ENCODE assay signal across 8 cellular contexts in the genomic region with DNA sequence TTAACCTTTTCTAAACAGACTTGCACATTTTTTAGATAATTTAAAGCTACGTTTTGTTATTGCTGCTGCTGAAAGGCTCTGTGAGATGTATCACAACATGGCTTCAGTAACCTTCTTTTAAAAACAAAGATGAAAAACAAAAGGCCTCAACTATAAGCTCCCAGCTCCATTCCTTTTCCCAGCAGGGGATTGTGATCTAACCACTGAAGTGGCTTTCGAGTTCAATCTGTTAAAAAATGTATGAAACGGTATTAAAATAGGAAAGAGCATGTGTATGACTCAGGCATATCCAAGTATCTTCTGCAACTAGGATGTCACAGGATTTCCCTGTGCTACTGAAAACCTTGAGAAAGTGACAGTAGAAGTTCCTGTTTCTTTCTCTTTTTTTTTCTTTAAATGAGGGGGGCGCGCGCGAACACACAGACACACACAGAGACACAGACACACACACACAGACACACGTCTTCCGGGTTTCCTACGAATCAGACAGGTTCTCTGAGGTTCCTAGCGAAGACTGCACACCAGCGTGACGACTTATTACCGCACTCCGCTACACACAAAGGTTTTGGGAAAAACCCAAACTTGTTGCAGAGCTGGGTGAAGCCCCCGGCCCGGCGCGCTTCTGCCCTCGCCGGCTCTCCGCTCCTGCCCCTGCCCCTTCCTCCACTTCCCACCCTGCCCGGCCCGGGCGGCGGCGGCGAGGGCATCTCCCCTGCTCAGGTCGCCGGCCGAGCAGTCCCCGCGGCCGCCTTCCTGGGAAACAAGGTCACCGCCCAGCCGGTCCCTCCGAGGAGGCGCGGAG.
DNase-seq lines count a peak whose midpoint lies in the region; ATAC-seq and TF ChIP-seq lines count a peak whose summit lies in the region.

No MANE protein-coding gene starts in this region.

- H3K4me1 Mint-ChIP-seq in T-helper 17 cell = peaks cover 61% of the 10 kb centered on the region

- H3K9ac ChIP-seq in iPS-18a (ENCODE audit: low read length) (peak overlapping the region; percentile 50), skeletal muscle tissue (ENCODE audit: low read depth in 1 of 3, low read length in 3 of 3) (peak overlapping the region; percentile 72 to 80 (median 77))

- H3K27ac Mint-ChIP-seq in T-helper 17 cell = peak overlapping the region; percentile 96

- peak overlapping the region; percentile 75 for H3K4me3 ChIP-seq in astrocyte of the spinal cord (ENCODE audit: low read depth, low read length)
- peak overlapping the region; percentile 83 for H3K4me3 ChIP-seq in iPS-18a (ENCODE audit: low read length)
- peak overlapping the region; percentile 74 to 85 (median 79) for H3K4me3 ChIP-seq in skeletal muscle tissue (ENCODE audit: low read length in 3 of 3)

- peak; percentile 21 for DNase-seq in DMS53 treated with DMSO at 0.1 percent for 48 hours (lab: John Stamatoyannopoulos, UW; ENCODE audit: unreplicated experiment)
- DNase-seq in Kasumi-1 (lab: John Stamatoyannopoulos, UW) = peak; percentile 95 to 97
- DNase-seq in T-helper 17 cell = peak; percentile 61 to 74 (median 65)
- DNase-seq in astrocyte of the spinal cord (ENCODE audit: low read depth, low spot score) = peak; percentile 83
- DNase-seq in HT-29 (ENCODE audit: low spot score) = no peak

- H3K27me3 ChIP-seq in iPS-18a (ENCODE audit: control insufficient read depth, insufficient read depth, low read length) (peaks cover 63% of the 10 kb centered on the region), skeletal muscle tissue (ENCODE audit: control insufficient read depth in 3 of 3, insufficient read depth in 3 of 3, low read length in 3 of 3) (no peaks in the 10 kb centered on the region)

- H3K9me3 ChIP-seq in T-helper 17 cell (ENCODE audit: control insufficient read depth, low read length, poor library complexity, severe bottlenecking) = no peaks in the 10 kb centered on the region
- no peaks in the 10 kb centered on the region for H3K9me3 ChIP-seq in iPS-18a (ENCODE audit: control insufficient read depth, low read depth, low read length)
- H3K9me3 ChIP-seq in skeletal muscle tissue (ENCODE audit: control insufficient read depth in 3 of 3, low read length in 3 of 3) = no peaks in the 10 kb centered on the region

- peaks cover 2% of the 10 kb centered on the region for H3K36me3 Mint-ChIP-seq in T-helper 17 cell (ENCODE audit: low read depth)

- no peaks in the 10 kb centered on the region for H3K27me3 Mint-ChIP-seq in T-helper 17 cell

- H3K36me3 ChIP-seq in iPS-18a (ENCODE audit: control insufficient read depth, low read depth, low read length) = no peaks in the 10 kb centered on the region
- H3K36me3 ChIP-seq in skeletal muscle tissue (ENCODE audit: control insufficient read depth in 3 of 3, insufficient read depth in 3 of 3, low read length in 3 of 3) = no peaks in the 10 kb centered on the region

- in situ Hi-C loops in astrocyte of the spinal cord (cut with HindIII; ENCODE audit: low sequenced_read_pairs) = no loop called here

- peak overlapping the region; percentile 94 for H3K4me3 Mint-ChIP-seq in T-helper 17 cell

- TF ChIP-seq CTCF in astrocyte of the spinal cord (IDR thresholded peaks at IDR 0.05; ENCODE audit: low read depth, low read length) = no peak

- no peak overlapping the region for H3K27ac ChIP-seq in iPS-18a (ENCODE audit: low read length)
- H3K27ac ChIP-seq in skeletal muscle tissue (ENCODE audit: low read depth, low read length) = peak overlapping the region; percentile 81

- H3K4me1 ChIP-seq in iPS-18a (ENCODE audit: control insufficient read depth, low read depth, low read length) (peaks cover 51% of the 10 kb centered on the region), skeletal muscle tissue (ENCODE audit: control insufficient read depth in 3 of 3, insufficient read depth in 3 of 3, low read length in 3 of 3) (peaks cover 16 to 46% (median 33%) of the 10 kb centered on the region in 3 donors)

- ATAC-seq in GM21723 (IDR thresholded peaks at IDR 0.05; ENCODE audit: unreplicated experiment) = peak; percentile 70
- ATAC-seq in T-helper 17 cell = peak; percentile 85
